ENCODE assay signal across 8 cellular contexts in genomic region chr17:45149669-45150603, GRCh38. TPM values are rescaled to one million over a fixed set of nuclear protein-coding genes. Genes with fewer than 3 reads are reported as not detected.
A peak's percentile ranks its signal among the peaks of the same experiment; 100 is the strongest.
DNase-seq lines count a peak whose midpoint lies in the region; ATAC-seq and TF ChIP-seq lines count a peak whose summit lies in the region.

No MANE protein-coding gene starts in this region.

- CTCF ChIA-PET in Panc1 (lab: Charles Lee) = interaction anchor here (0.6 to 5.5 kb wide), 5 partner anchors 9 to 167 kb away, joined by 3 to 40 read pairs (median 11); partner anchors contain the start of gene ACBD4

- TF ChIP-seq CTCF in Panc1 (IDR thresholded peaks at IDR 0.05) = no peak
- no peak for TF ChIP-seq CTCF in right atrium auricular region (IDR thresholded peaks at IDR 0.05)

- POLR2A ChIA-PET in Panc1 (lab: Charles Lee) = interaction anchor here (0.6 to 1.4 kb wide), 7 partner anchors 13 to 324 kb away, joined by 3 to 11 read pairs (median 3); no protein-coding TSS in a partner anchor

- BruUV-seq in Panc1 (replicated peaks; lab: Mats Ljungman, UMichigan) = no TSS peak

- H3K4me1 ChIP-seq in Panc1 (ENCODE audit: control insufficient read depth, insufficient read depth, low read length) (peaks cover 10% of the 10 kb centered on the region), right atrium auricular region (peaks cover 0 to 38% of the 10 kb centered on the region in 2 donors)

- ATAC-seq in GM21723 (IDR thresholded peaks at IDR 0.05; ENCODE audit: unreplicated experiment) (peak; percentile 16), Panc1 (no peak), GM21529 (IDR thresholded peaks at IDR 0.05; ENCODE audit: unreplicated experiment) (no peak)

- H3K27me3 ChIP-seq in Panc1 (ENCODE audit: control insufficient read depth, insufficient read depth, low read length) (no peaks in the 10 kb centered on the region), right atrium auricular region (no peaks in the 10 kb centered on the region)

- H3K4me3 ChIP-seq in Panc1 (ENCODE audit: low read depth in 2 of 2, low read length in 2 of 2) (peak overlapping the region; percentile 77 to 93), right atrium auricular region (peak overlapping the region; percentile 75 to 93)

- intact Hi-C loops in Panc1 (cut with micrococcal nuclease; ENCODE audit: unreplicated experiment) (no loop called here), posterior vena cava (cut with DNase I) (loop anchor here in 1 of 2 donors (5.0 kb wide), 1 partner anchor 167 kb away; the partner anchor contains the start of gene MAP3K14)

- in situ Hi-C loops in Panc1 (cut with HindIII; ENCODE audit: low pct_unique_long_range_greater_than_20kb, low sequenced_read_pairs) = no loop called here

- H3K9me3 ChIP-seq in Panc1 (ENCODE audit: control insufficient read depth, insufficient read depth, low read depth, low read length) (no peaks in the 10 kb centered on the region), right atrium auricular region (no peaks in the 10 kb centered on the region)

- H3K36me3 ChIP-seq in Panc1 (ENCODE audit: control insufficient read depth, insufficient read depth, low read length) = peaks cover 4% of the 10 kb centered on the region
- no peaks in the 10 kb centered on the region for H3K36me3 ChIP-seq in right atrium auricular region

- DNase-seq in AML-193 (lab: John Stamatoyannopoulos, UW) (peak; percentile 61 to 66), Panc1 (ENCODE audit: low read depth, low spot score) (no peak), right atrium auricular region (ENCODE audit: low spot score) (peak; percentile 86), posterior vena cava (ENCODE audit: low spot score) (peak; percentile 93), HuH-7.5 (ENCODE audit: low spot score) (no peak)

- H3K27ac ChIP-seq in Panc1 (ENCODE audit: low read length) (peak overlapping the region; percentile 77), angular gyrus (ENCODE audit: low read depth, low read length) (peak overlapping the region; percentile 95), right atrium auricular region (peak overlapping the region; percentile 95 to 99)

RNA-seq across cellular contexts. Expression of gene HEXIM1, which starts 1.7 kb away (rescaled TPM):
- 59.1 TPM for total RNA-seq in Panc1 (2021; ENCODE audit: unreplicated experiment)
- 80.0 TPM for polyA plus RNA-seq in Panc1 (2012; ENCODE audit: insufficient read length)
- total RNA-seq in right atrium auricular region = 10 to 100 TPM; 16.4 to 31.1 TPM
- 10 to 100 TPM; 40.6 to 46.9 TPM for total RNA-seq in posterior vena cava

RNA-seq across cellular contexts. Expression of gene HEXIM2, which starts 11.7 kb away (rescaled TPM):
- total RNA-seq in Panc1 (2021; ENCODE audit: unreplicated experiment) = 4.5 TPM
- 10.5 TPM for polyA plus RNA-seq in Panc1 (2012; ENCODE audit: insufficient read length)
- 1 to 10 TPM; 3.1 to 6.8 TPM for total RNA-seq in right atrium auricular region
- total RNA-seq in posterior vena cava = 1 to 10 TPM; 1.6 to 3.0 TPM

RNA-seq across cellular contexts. Expression of gene ACBD4, which starts 14.4 kb away (rescaled TPM):
- total RNA-seq in Panc1 (2021; ENCODE audit: unreplicated experiment) (7.7 TPM), right atrium auricular region (1 to 10 TPM; 9.0 to 9.4 TPM), posterior vena cava (10 to 100 TPM; 10.8 to 12.9 TPM)
- 10.3 TPM for polyA plus RNA-seq in Panc1 (2012; ENCODE audit: insufficient read length)

RNA-seq across cellular contexts. Expression of gene PLCD3, which starts 17.6 kb away (rescaled TPM):
- total RNA-seq in Panc1 (2021; ENCODE audit: unreplicated experiment) = 125 TPM
- polyA plus RNA-seq in Panc1 (2012; ENCODE audit: insufficient read length) = 158 TPM
- total RNA-seq in right atrium auricular region = 100 to 1,000 TPM; 102 to 156 TPM
- 10 to 100 TPM; 69.3 to 74.2 TPM for total RNA-seq in posterior vena cava

Comparison
In these comparisons a context has a peak if more than half of its experiments do, and no peak if none do; other contexts are left out.
1. DNase-seq: peak in AML-193 (2 of 2), right atrium auricular region (single experiment) and posterior vena cava (single experiment); none in Panc1 (single experiment) and HuH-7.5 (single experiment).
2. Peak in every context shown above with its lines, with median percentiles within 50 percentile points of each other: H3K27ac ChIP-seq.